Comparison of ENCODE assay signal across 21 cellular contexts in the genomic region with DNA sequence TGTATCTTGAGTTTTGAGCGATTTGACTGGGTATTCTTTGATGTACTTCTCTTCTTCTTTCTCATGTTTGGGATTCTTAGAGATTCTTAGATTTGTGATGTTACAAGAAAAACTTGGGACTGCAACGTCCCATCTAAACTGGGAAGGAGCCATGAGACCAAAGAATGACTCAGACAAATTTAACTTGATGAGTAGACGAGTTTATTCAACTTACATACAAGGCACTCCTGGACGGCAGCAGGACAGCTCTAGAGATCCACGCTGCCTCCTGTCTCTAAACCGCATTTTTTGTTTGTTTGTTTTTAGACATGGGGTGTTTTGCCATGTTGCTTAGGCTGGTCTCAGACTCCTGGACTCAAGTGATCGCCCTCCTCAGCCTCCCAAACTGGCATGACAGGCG.
"Had no signal": no experiment of that assay in that cellular context is flagged by ENCODE, and none has a peak within 500 bp of the region (broad histone marks: within the 10 kb centered on the region; RNA-seq: fewer than 3 reads in every experiment).

No MANE protein-coding gene starts in this region.

- FAIRE-seq: endometrium, pancreas, TTC549 had no signal

- H3K27me3 Mint-ChIP-seq: activated B cell treated with CpG ODN at 0.5 μM for 24 hours; activated CD8-positive, alpha-beta T cell treated with anti-CD3 and anti-CD28 coated beads for 36 hours; activated T-cell treated with anti-CD3 and anti-CD28 coated beads, Interleukin-2, amount 50 U/mL, for 24 hours; central memory CD8-positive, alpha-beta T cell; memory B cell; stimulated activated naive B cell treated with anti-CD40 and anti-IgM and Interleukin-4, amounts not matched to agents 10 μg/mL and 1 μg/mL and 100 μg/mL, for 72 hours had no signal

- H3K4me3 ChIP-seq: colonic mucosa, pancreas, right lobe of liver, upper lobe of right lung had no signal

- DNase-seq: activated B cell treated with CpG ODN at 0.5 μM for 24 hours; activated CD4-positive, alpha-beta T cell treated with anti-CD3 and anti-CD28 coated beads for 4 hours; activated CD8-positive, alpha-beta T cell treated with anti-CD3 and anti-CD28 coated beads for 36 hours; activated naive CD4-positive, alpha-beta T cell treated with anti-CD3 and anti-CD28 coated beads for 36 hours; activated T-cell treated with anti-CD3 and anti-CD28 coated beads, Interleukin-2, amount 50 U/mL, for 24 hours; anterior cingulate cortex; colonic mucosa; erythroblast; immature natural killer cell; left ventricle myocardium superior; naive thymus-derived CD8-positive, alpha-beta T cell; pancreas; right lobe of liver; stimulated activated naive B cell treated with anti-CD40 and anti-IgM and Interleukin-4, amounts not matched to agents 10 μg/mL and 1 μg/mL and 100 μg/mL, for 72 hours; upper lobe of right lung had no signal

- H3K36me3 ChIP-seq: colonic mucosa, pancreas, right lobe of liver, upper lobe of right lung had no signal

- ATAC-seq: activated CD8-positive, alpha-beta T cell treated with anti-CD3 and anti-CD28 coated beads for 36 hours; left ventricle myocardium superior; naive thymus-derived CD8-positive, alpha-beta T cell; pancreas; right lobe of liver; stimulated activated naive B cell treated with anti-CD40 and anti-IgM and Interleukin-4, amounts not matched to agents 10 μg/mL and 1 μg/mL and 100 μg/mL, for 72 hours; upper lobe of right lung had no signal

- H3K4me1 ChIP-seq: colonic mucosa, pancreas, right lobe of liver, upper lobe of right lung had no signal

- H3K27me3 ChIP-seq: colonic mucosa, pancreas, right lobe of liver, upper lobe of right lung had no signal

- H3K27ac ChIP-seq: colonic mucosa, pancreas, right lobe of liver, upper lobe of right lung had no signal

- H3K4me3 Mint-ChIP-seq: activated B cell treated with CpG ODN at 0.5 μM for 24 hours; activated CD8-positive, alpha-beta T cell treated with anti-CD3 and anti-CD28 coated beads for 36 hours; activated naive CD4-positive, alpha-beta T cell treated with anti-CD3 and anti-CD28 coated beads for 36 hours; activated T-cell treated with anti-CD3 and anti-CD28 coated beads, Interleukin-2, amount 50 U/mL, for 24 hours; central memory CD8-positive, alpha-beta T cell; immature natural killer cell; memory B cell; naive thymus-derived CD8-positive, alpha-beta T cell; stimulated activated naive B cell treated with anti-CD40 and anti-IgM and Interleukin-4, amounts not matched to agents 10 μg/mL and 1 μg/mL and 100 μg/mL, for 72 hours; T-helper 2 cell treated with Interferon-gamma antibody and Interleukin-4, amounts not matched to agents 5 μg/mL and 100 μg/mL, for 36 hours had no signal

- H3K9me3 ChIP-seq: colonic mucosa, pancreas, right lobe of liver, upper lobe of right lung had no signal

- H3K9me3 Mint-ChIP-seq: activated CD8-positive, alpha-beta T cell treated with anti-CD3 and anti-CD28 coated beads for 36 hours; activated naive CD4-positive, alpha-beta T cell treated with anti-CD3 and anti-CD28 coated beads for 36 hours; central memory CD8-positive, alpha-beta T cell; immature natural killer cell; memory B cell; T-helper 2 cell treated with Interferon-gamma antibody and Interleukin-4, amounts not matched to agents 5 μg/mL and 100 μg/mL, for 36 hours had no signal

- H3K27ac Mint-ChIP-seq: activated B cell treated with CpG ODN at 0.5 μM for 24 hours; activated CD8-positive, alpha-beta T cell treated with anti-CD3 and anti-CD28 coated beads for 36 hours; activated naive CD4-positive, alpha-beta T cell treated with anti-CD3 and anti-CD28 coated beads for 36 hours; activated T-cell treated with anti-CD3 and anti-CD28 coated beads, Interleukin-2, amount 50 U/mL, for 24 hours; activated T-helper 2 cell treated with anti-CD3 and anti-CD28 coated beads, Interferon-gamma antibody, Interleukin-2, Interleukin-4, amounts not matched to agents 10 μg/mL and 5 μg/mL and 100 μg/mL, durations not matched to agents 14 hours and 24 hours and 36 hours; immature natural killer cell; memory B cell; T-helper 2 cell treated with Interferon-gamma antibody and Interleukin-4, amounts not matched to agents 5 μg/mL and 100 μg/mL, for 36 hours had no signal
